ENCODE assay signal across 1 cellular context in genomic region chr1:75723989-75724471, GRCh38.
A peak's percentile ranks its signal among the peaks of the same experiment; 100 is the strongest.
TF ChIP-seq lines count a peak whose summit lies in the region.

No MANE protein-coding gene starts in this region.

TF ChIP-seq in K562, 482 proteins besides CTCF, POLR2A, EP300 and RAD21 (continued from another document):
- TF ChIP-seq NFATC3 (IDR thresholded peaks at IDR 0.05) (0 out of 2 replicates have a peak, but pooled peaks have one; percentile 53), EP400 (IDR thresholded peaks at IDR 0.05) (peak; percentile 74; the same call in 1 of the 2 replicates), MCM3 (IDR thresholded peaks at IDR 0.05) (no peak), ZNF143 (CRISPR knock-in tag; IDR thresholded peaks at IDR 0.05) (peak; percentile 62), ZNF830 (CRISPR knock-in tag; IDR thresholded peaks at IDR 0.05) (peak; percentile 44; the same call in 1 of the 2 replicates), PRPF4 (IDR thresholded peaks at IDR 0.05; ENCODE audit: insufficient read depth, low read depth, low read length, poor library complexity, severe bottlenecking) (no peak), VEZF1 (CRISPR knock-in tag; IDR thresholded peaks at IDR 0.05) (peak; percentile 95; the same call in 1 of the 2 replicates), PML (IDR thresholded peaks at IDR 0.05; ENCODE audit: low read length) (0 out of 2 replicates have a peak, but pooled peaks have one; percentile 42), ZNF253 (CRISPR knock-in tag; conservative IDR thresholded peaks at IDR 0.05) (no peak), PURB (CRISPR knock-in tag; IDR thresholded peaks at IDR 0.05; ENCODE audit: low read depth) (no peak), GTF2E2 (tag; IDR thresholded peaks at IDR 0.05) (peak; percentile 74), ID3 (CRISPR knock-in tag; IDR thresholded peaks at IDR 0.05) (no peak), ID3 (tag; IDR thresholded peaks at IDR 0.05) (peak; percentile 51; the same call in 1 of the 2 replicates), PBX2 (CRISPR knock-in tag; IDR thresholded peaks at IDR 0.05; ENCODE audit: low read depth) (no peak), PBX2 (tag; conservative IDR thresholded peaks at IDR 0.05; ENCODE audit: low read depth) (no peak), NFE2L1 (tag; IDR thresholded peaks at IDR 0.05; ENCODE audit: borderline replicate concordance, low read depth) (0 out of 2 replicates have a peak, but pooled peaks have one; percentile 20), AFF1 (IDR thresholded peaks at IDR 0.05; ENCODE audit: low read depth in 1 of 2, partially characterized antibody in 2 of 2) (peak; percentile 54 to 63), ZNF668 (CRISPR knock-in tag; IDR thresholded peaks at IDR 0.05) (0 out of 2 replicates have a peak, but pooled peaks have one; percentile 2), KLF13 (tag; IDR thresholded peaks at IDR 0.05; ENCODE audit: borderline replicate concordance, low read depth) (peak; percentile 44; the same call in 1 of the 2 replicates), ZFX (CRISPR knock-in tag; IDR thresholded peaks at IDR 0.05) (peak; percentile 83), L3MBTL2 (IDR thresholded peaks at IDR 0.05) (peak; percentile 72), GTF2B (IDR thresholded peaks at IDR 0.05; ENCODE audit: extremely low read depth, insufficient read length) (peak; percentile 57)
TF ChIP-seq in K562: peak in this region for 44.
